8 cellular contexts compared by ENCODE assay signal in the genomic region with DNA sequence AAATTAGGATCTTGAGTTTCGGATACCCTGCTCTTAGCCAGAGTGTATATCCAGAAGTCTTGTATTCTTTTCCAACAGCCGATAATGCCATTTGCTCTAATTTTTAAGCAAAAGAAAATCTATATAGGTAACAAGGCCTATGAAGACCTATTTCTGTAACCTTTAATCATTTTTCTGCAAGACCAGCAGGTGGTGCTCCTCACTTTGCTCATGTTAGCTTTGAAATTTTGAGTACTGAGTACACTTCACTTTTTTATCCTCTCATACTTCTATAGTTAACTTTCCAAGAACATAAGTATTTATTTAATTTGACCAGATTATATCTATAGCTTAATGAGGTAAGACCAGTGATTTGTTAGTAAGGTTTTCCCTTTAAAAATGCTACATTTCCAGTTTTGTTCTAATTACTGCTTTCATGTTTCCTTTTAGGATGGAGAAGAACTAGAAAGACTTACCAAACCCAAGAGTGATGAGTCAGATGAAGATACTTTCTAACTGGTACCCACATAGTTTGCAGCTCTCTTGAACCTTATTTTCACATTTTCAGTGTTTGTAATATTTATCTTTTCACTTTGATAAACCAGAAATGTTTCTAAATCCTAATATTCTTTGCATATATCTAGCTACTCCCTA. TPM values are rescaled to one million over a fixed set of nuclear protein-coding genes. Genes with fewer than 3 reads are reported as not detected.
DNase-seq lines count a peak whose midpoint lies in the region; ATAC-seq and TF ChIP-seq lines count a peak whose summit lies in the region.

No MANE protein-coding gene starts in this region.

- H3K9me3 ChIP-seq in heart left ventricle = no peaks in the 10 kb centered on the region
- no peaks in the 10 kb centered on the region for H3K9me3 ChIP-seq in SK-N-MC (ENCODE audit: low read depth, low read length)
- H3K9me3 ChIP-seq in endodermal cell (ENCODE audit: control insufficient read depth, low read length) = no peaks in the 10 kb centered on the region
- no peaks in the 10 kb centered on the region for H3K9me3 ChIP-seq in ovary
- H3K9me3 ChIP-seq in suprapubic skin = no peaks in the 10 kb centered on the region

- DNase-seq in heart left ventricle (no peak), left ventricle myocardium superior (no peak), LNCaP clone FGC (ENCODE audit: low read depth) (no peak), SK-N-MC (ENCODE audit: low read depth, low spot score) (peak; percentile 16), endodermal cell (peak; percentile 60), ovary (peak in 4 of 5 donors; percentile 34 to 48 (median 42)), suprapubic skin (ENCODE audit: low spot score in 2 of 2) (no peak)

- H3K27me3 ChIP-seq in heart left ventricle (no peaks in the 10 kb centered on the region), endodermal cell (ENCODE audit: control insufficient read depth, insufficient read depth, low read length, poor library complexity, severe bottlenecking) (no peaks in the 10 kb centered on the region), ovary (no peaks in the 10 kb centered on the region), suprapubic skin (no peaks in the 10 kb centered on the region)

- H3K27ac ChIP-seq in heart left ventricle (no peak overlapping the region), SK-N-MC (no peak overlapping the region), endodermal cell (ENCODE audit: low read depth, low read length) (no peak overlapping the region), ovary (no peak overlapping the region), suprapubic skin (no peak overlapping the region)

- H3K4me3 ChIP-seq in heart left ventricle (no peak overlapping the region), LNCaP clone FGC (ENCODE audit: low read depth, low read length) (no peak overlapping the region), SK-N-MC (no peak overlapping the region), endodermal cell (ENCODE audit: low read length) (no peak overlapping the region), ovary (no peak overlapping the region), suprapubic skin (no peak overlapping the region)

- 69 to 80% (median 72%) methylated on average over 2 of the region's 2 CpGs for WGBS in heart left ventricle, 4 donors
- WGBS in endodermal cell (ENCODE audit: insufficient coverage in 1 of 2, insufficient read length in 1 of 2), 2 experiments = 75 to 98% methylated on average over 2 of the region's 2 CpGs
- WGBS in ovary, 3 donors = 53 to 70% (median 59%) methylated on average over 2 of the region's 2 CpGs
- whole genome bisulfite sequencing in suprapubic skin = 76% methylated on average over 2 of the region's 2 CpGs

- peak in 1 of 4 donors; percentile 54 for ATAC-seq in heart left ventricle
- no peak for ATAC-seq in left ventricle myocardium superior
- ATAC-seq in HG03442 (IDR thresholded peaks at IDR 0.05; ENCODE audit: unreplicated experiment) = no peak

- H3K4me1 Mint-ChIP-seq in endodermal cell = peaks cover 9% of the 10 kb centered on the region

- intact Hi-C loops in heart left ventricle (cut with DNase I) = loop anchor here (2.0 to 10.0 kb wide), 8 partner anchors 122 to 402 kb away; a partner anchor contains a TSS
- intact Hi-C loops in left ventricle myocardium superior (cut with micrococcal nuclease) = loop anchor here (5.0 kb wide), 1 partner anchor 395 kb away; a partner anchor contains a TSS
- intact Hi-C loops in ovary (cut with DNase I) = loop anchor here in 2 of 4 donors (10.0 kb wide), 4 partner anchors 52 to 402 kb away; a partner anchor contains a TSS

- TF ChIP-seq EP300 in ovary (IDR thresholded peaks at IDR 0.05) (no peak), suprapubic skin (IDR thresholded peaks at IDR 0.05) (no peak)

- H3K4me3 Mint-ChIP-seq in endodermal cell = no peak overlapping the region

- H3K4me1 ChIP-seq in heart left ventricle (peaks cover 0 to 16% (median 2%) of the 10 kb centered on the region in 12 donors), endodermal cell (ENCODE audit: control insufficient read depth, insufficient read depth, low read length) (no peaks in the 10 kb centered on the region), ovary (ENCODE audit: insufficient read depth) (peaks cover 2% of the 10 kb centered on the region), suprapubic skin (peaks cover 7% of the 10 kb centered on the region)

- H3K9ac ChIP-seq in SK-N-MC (ENCODE audit: insufficient read length) = no peak overlapping the region
- H3K9ac ChIP-seq in endodermal cell (ENCODE audit: extremely low read depth, low read length, poor library complexity, severe bottlenecking) = no peak overlapping the region

- peaks cover 39% of the 10 kb centered on the region for H3K36me3 Mint-ChIP-seq in endodermal cell (ENCODE audit: low read depth)

- TF ChIP-seq POLR2A in heart left ventricle (IDR thresholded peaks at IDR 0.05) (no peak), ovary (IDR thresholded peaks at IDR 0.05) (no peak), suprapubic skin (IDR thresholded peaks at IDR 0.05) (no peak)

- no peaks in the 10 kb centered on the region for H3K9me3 Mint-ChIP-seq in endodermal cell

- TF ChIP-seq CTCF in heart left ventricle (IDR thresholded peaks at IDR 0.05) = peak; percentile 26 to 75 (median 56)
- peak; percentile 71 for TF ChIP-seq CTCF in LNCaP clone FGC (IDR thresholded peaks at IDR 0.05; ENCODE audit: control insufficient read depth, extremely low read depth, insufficient read depth)
- TF ChIP-seq CTCF in endodermal cell (conservative IDR thresholded peaks at IDR 0.05) = peak; percentile 80
- TF ChIP-seq CTCF in ovary (IDR thresholded peaks at IDR 0.05) = peak; percentile 13 to 60 (median 46)
- TF ChIP-seq CTCF in suprapubic skin (IDR thresholded peaks at IDR 0.05) = peak in 1 of 2 donors; percentile 45

- H3K27me3 Mint-ChIP-seq in endodermal cell (ENCODE audit: insufficient read depth) = no peaks in the 10 kb centered on the region

- H3K36me3 ChIP-seq in heart left ventricle (peaks cover 0 to 97% (median 63%) of the 10 kb centered on the region in 9 donors), SK-N-MC (ENCODE audit: insufficient read depth, low read length) (peaks cover 12% of the 10 kb centered on the region), endodermal cell (ENCODE audit: control insufficient read depth, insufficient read depth, low read length) (peaks cover 49% of the 10 kb centered on the region), ovary (no peaks in the 10 kb centered on the region), suprapubic skin (peaks cover 59% of the 10 kb centered on the region)

- no peak overlapping the region for H3K27ac Mint-ChIP-seq in endodermal cell

RNA-seq across cellular contexts. Expression of a gene that starts 20.5 kb away (rescaled TPM):
- total RNA-seq in heart left ventricle (10 to 100 TPM; 12.7 to 28.8 (median 20.2) TPM), left ventricle myocardium superior (14.7 TPM), endodermal cell (10 to 100 TPM; 39.9 to 43.2 TPM), ovary (10 to 100 TPM; 24.9 to 41.4 (median 28.2) TPM), suprapubic skin (10 to 100 TPM; 18.7 to 25.8 (median 24.1) TPM)
- polyA plus RNA-seq in heart left ventricle (10 to 100 TPM in 1 of 2 donors, 1 to 10 TPM in 1; 4.2 to 14.3 TPM), ovary (10 to 100 TPM; 21.8 to 44.8 TPM)
- 60.8 TPM for polyA plus RNA-seq in endodermal cell (2013, experiment 1 of 2)
- 47.9 TPM for polyA plus RNA-seq in endodermal cell (2013, experiment 2 of 2)

RNA-seq across cellular contexts. Expression of a gene that starts 20.6 kb away (rescaled TPM):
- 10 to 100 TPM; 36.0 to 62.3 (median 47.2) TPM for total RNA-seq in heart left ventricle
- polyA plus RNA-seq in heart left ventricle = 10 to 100 TPM; 20.1 to 75.9 TPM
- 39.0 TPM for total RNA-seq in left ventricle myocardium superior
- 10 to 100 TPM; 36.3 to 42.1 TPM for total RNA-seq in endodermal cell
- polyA plus RNA-seq in endodermal cell (2013, experiment 1 of 2) = 41.5 TPM
- polyA plus RNA-seq in endodermal cell (2013, experiment 2 of 2) = 41.5 TPM
- total RNA-seq in ovary = 10 to 100 TPM; 28.4 to 52.4 (median 40.7) TPM
- 10 to 100 TPM; 38.4 to 59.4 TPM for polyA plus RNA-seq in ovary
- 10 to 100 TPM; 56.3 to 81.6 (median 62.2) TPM for total RNA-seq in suprapubic skin

RNA-seq across cellular contexts. Expression of a gene that starts 58.6 kb away (rescaled TPM):
- 100 to 1,000 TPM in 5 of 9 donors, 10 to 100 TPM in 4; 30.7 to 538 (median 107) TPM for total RNA-seq in heart left ventricle
- 10 to 100 TPM; 10.4 to 39.7 TPM for polyA plus RNA-seq in heart left ventricle
- 80.0 TPM for total RNA-seq in left ventricle myocardium superior
- total RNA-seq in endodermal cell = 10 to 100 TPM in 1 of 2 donors, 1 to 10 TPM in 1; 4.6 to 31.5 TPM
- 62.4 TPM for polyA plus RNA-seq in endodermal cell (2013, experiment 1 of 2)
- 84.0 TPM for polyA plus RNA-seq in endodermal cell (2013, experiment 2 of 2)
- 100 to 1,000 TPM in 3 of 7 donors, 10 to 100 TPM in 4; 13.2 to 256 (median 92.2) TPM for total RNA-seq in ovary
- 100 to 1,000 TPM in 1 of 2 donors, 10 to 100 TPM in 1; 61.4 to 539 TPM for polyA plus RNA-seq in ovary
- 10 to 100 TPM in 3 of 4 donors, 1 to 10 TPM in 1; 8.0 to 32.2 (median 17.1) TPM for total RNA-seq in suprapubic skin

Comparison
In these comparisons a context has a peak if more than half of its experiments do, and no peak if none do; other contexts are left out.
1. DNase-seq: peak in SK-N-MC (single experiment), endodermal cell (single experiment) and ovary (4 of 5); none in heart left ventricle (0 of 5), left ventricle myocardium superior (single experiment), LNCaP clone FGC (single experiment) and suprapubic skin (0 of 2).